1 cellular context compared by ENCODE assay signal in genomic region chr14:89614009-89614691, GRCh38.
A peak's percentile ranks its signal among the peaks of the same experiment; 100 is the strongest.
TF ChIP-seq lines count a peak whose summit lies in the region.

No MANE protein-coding gene starts in this region.

TF ChIP-seq in GM12878, 131 proteins besides CTCF, POLR2A, EP300 and RAD21 (continued from another document):
- TF ChIP-seq ATF7 (IDR thresholded peaks at IDR 0.05; ENCODE audit: low read depth), result peak; percentile 75
- no peak for TF ChIP-seq MEF2A (IDR thresholded peaks at IDR 0.05; ENCODE audit: insufficient read depth, low read depth, low read length)
- no peak for TF ChIP-seq CHD2 (IDR thresholded peaks at IDR 0.05; ENCODE audit: borderline replicate concordance, low read depth, low read length)
- no peak for TF ChIP-seq ZNF217 (IDR thresholded peaks at IDR 0.05)
- peak; percentile 57; the same call in 1 of the 2 replicates for TF ChIP-seq CREM (IDR thresholded peaks at IDR 0.05; ENCODE audit: low read depth)
